Comparison of ENCODE assay signal across 1 cellular context in genomic region chr22:21745948-21746347, GRCh38.
TF ChIP-seq lines count a peak whose summit lies in the region.

No MANE protein-coding gene starts in this region.

TF ChIP-seq in IMR-90, 13 proteins besides CTCF, POLR2A, EP300 and RAD21 (continued from another document):
- no peak for TF ChIP-seq SMC3 (IDR thresholded peaks at IDR 0.05; ENCODE audit: low read depth, low read length)
- TF ChIP-seq CEBPB (IDR thresholded peaks at IDR 0.05; ENCODE audit: low read depth, low read length), result no peak
